Comparison of ENCODE assay signal across 12 cellular contexts in genomic region chr17:42891539-42892152, GRCh38. TPM values are rescaled to one million over a fixed set of nuclear protein-coding genes. Genes with fewer than 3 reads are reported as not detected.
DNase-seq lines count a peak whose midpoint lies in the region; ATAC-seq and TF ChIP-seq lines count a peak whose summit lies in the region.
"Had no signal": no experiment of that assay in that cellular context is flagged by ENCODE, and none has a peak within 500 bp of the region (broad histone marks: within the 10 kb centered on the region; RNA-seq: fewer than 3 reads in every experiment).

No MANE protein-coding gene starts in this region.

- intact Hi-C loops in left colon (cut with DNase I, micrococcal nuclease), result no loop called here

- H3K4me3 Mint-ChIP-seq in brain, result no peak overlapping the region
- H3K4me3 Mint-ChIP-seq: activated B cell treated with CpG ODN at 0.5 μM for 24 hours; activated naive CD8-positive, alpha-beta T cell treated with anti-CD3 and anti-CD28 coated beads, Interleukin-2, amount 50 U/mL, for 24 hours had no signal

- peaks cover 6% of the 10 kb centered on the region for H3K4me1 Mint-ChIP-seq in brain
- H3K4me1 Mint-ChIP-seq: activated B cell treated with CpG ODN at 0.5 μM for 24 hours; activated naive CD8-positive, alpha-beta T cell treated with anti-CD3 and anti-CD28 coated beads, Interleukin-2, amount 50 U/mL, for 24 hours had no signal

- ATAC-seq in left colon (no peak), foreskin keratinocyte (no peak), GM19452 (IDR thresholded peaks at IDR 0.05; ENCODE audit: unreplicated experiment) (no peak), HG02678 (IDR thresholded peaks at IDR 0.05; ENCODE audit: unreplicated experiment) (no peak), GM18858 (IDR thresholded peaks at IDR 0.05; ENCODE audit: unreplicated experiment) (no peak)
- ATAC-seq: activated naive CD8-positive, alpha-beta T cell treated with anti-CD3 and anti-CD28 coated beads, Interleukin-2, amount 50 U/mL, for 24 hours had no signal

- peak overlapping the region in 3 of 5 experiments; percentile 28 to 40 (median 36) for H3K27ac Mint-ChIP-seq in brain
- H3K27ac Mint-ChIP-seq: activated B cell treated with CpG ODN at 0.5 μM for 24 hours; activated naive CD8-positive, alpha-beta T cell treated with anti-CD3 and anti-CD28 coated beads, Interleukin-2, amount 50 U/mL, for 24 hours had no signal

- H3K4me1 ChIP-seq in foreskin keratinocyte, result peaks cover 10% of the 10 kb centered on the region

- no peaks in the 10 kb centered on the region for H3K27me3 ChIP-seq in foreskin keratinocyte

- no peaks in the 10 kb centered on the region for H3K9me3 Mint-ChIP-seq in brain
- H3K9me3 Mint-ChIP-seq: activated B cell treated with CpG ODN at 0.5 μM for 24 hours; activated naive CD8-positive, alpha-beta T cell treated with anti-CD3 and anti-CD28 coated beads, Interleukin-2, amount 50 U/mL, for 24 hours had no signal

- no peak overlapping the region for H3K27ac ChIP-seq in foreskin keratinocyte

- TF ChIP-seq CTCF in brain (conservative IDR thresholded peaks at IDR 0.05) (no peak), foreskin keratinocyte (conservative IDR thresholded peaks at IDR 0.05) (no peak)

- H3K36me3 Mint-ChIP-seq in brain, result no peaks in the 10 kb centered on the region

- H3K27me3 Mint-ChIP-seq in brain, result peaks cover 20% of the 10 kb centered on the region

- DNase-seq in GDM1 (lab: John Stamatoyannopoulos, UW) (peak; percentile 14), left colon (peak; percentile 19 to 42), renal cortical epithelial cell (ENCODE audit: low read depth) (peak; percentile 41), foreskin keratinocyte (no peak)
- DNase-seq: activated B cell treated with CpG ODN at 0.5 μM for 24 hours; activated naive CD8-positive, alpha-beta T cell treated with anti-CD3 and anti-CD28 coated beads, Interleukin-2, amount 50 U/mL, for 24 hours; stimulated activated CD4-positive, alpha-beta T cell treated with anti-CD3 and anti-CD28 coated beads, Interleukin-2, amount 100 ng/mL, for 24 hours had no signal

RNA-seq across cellular contexts. Expression of gene G6PC1, which starts 9.0 kb away (rescaled TPM):
- polyA plus RNA-seq in brain (ENCODE audit: insufficient read depth, low read depth, low replicate concordance) (not detected), foreskin keratinocyte (not detected in 2 replicates)
- total RNA-seq in left colon (under 1 TPM in 1 of 2 donors, not detected in 1; 0.50 TPM), renal cortical epithelial cell (not detected in 2 replicates), foreskin keratinocyte (not detected in 2 replicates)
- total RNA-seq: activated B cell treated with CpG ODN at 0.5 μM for 24 hours, glomerular endothelial cell had no signal

RNA-seq across cellular contexts. Expression of gene AOC3, which starts 40.6 kb away (rescaled TPM):
- 1.1 TPM for polyA plus RNA-seq in brain (ENCODE audit: insufficient read depth, low read depth, low replicate concordance)
- 10 to 100 TPM in 1 of 2 donors, 1 to 10 TPM in 1; 5.6 to 27.1 TPM for total RNA-seq in left colon
- total RNA-seq in renal cortical epithelial cell, result under 0.01 and 0.17 TPM in 2 replicates
- total RNA-seq in foreskin keratinocyte, result 0.14 and 0.24 TPM in 2 replicates
- 0.19 and 0.22 TPM in 2 replicates for polyA plus RNA-seq in foreskin keratinocyte

RNA-seq across cellular contexts. Expression of gene AOC2, which starts 47.3 kb away (rescaled TPM):
- polyA plus RNA-seq in brain (ENCODE audit: insufficient read depth, low read depth, low replicate concordance), result 0.31 TPM
- total RNA-seq in left colon, result under 1 TPM; 0.47 to 0.85 TPM
- 0.52 and 0.70 TPM in 2 replicates for total RNA-seq in renal cortical epithelial cell
- total RNA-seq in foreskin keratinocyte, result 0.74 and 0.99 TPM in 2 replicates
- polyA plus RNA-seq in foreskin keratinocyte, result 0.46 and 0.56 TPM in 2 replicates

RNA-seq across cellular contexts. Expression of gene PSME3, which starts 58.4 kb away (rescaled TPM):
- polyA plus RNA-seq in brain (ENCODE audit: insufficient read depth, low read depth, low replicate concordance) (137 TPM), foreskin keratinocyte (98.1 and 120 TPM in 2 replicates)
- total RNA-seq in left colon (100 to 1,000 TPM in 1 of 2 donors, 10 to 100 TPM in 1; 89.7 to 104 TPM), renal cortical epithelial cell (138 and 153 TPM in 2 replicates), foreskin keratinocyte (137 and 154 TPM in 2 replicates)

Comparison
In these comparisons a context has a peak if more than half of its experiments do, and no peak if none do; other contexts are left out.
1. DNase-seq: peak in GDM1 (single experiment), left colon (2 of 2) and renal cortical epithelial cell (single experiment); none in foreskin keratinocyte (0 of 2).